35 cellular contexts compared by ENCODE assay signal in genomic region chr3:181738551-181738950, GRCh38. TPM values are rescaled to one million over a fixed set of nuclear protein-coding genes. Genes with fewer than 3 reads are reported as not detected.
"Had no signal": no experiment of that assay in that cellular context is flagged by ENCODE, and none has a peak within 500 bp of the region (broad histone marks: within the 10 kb centered on the region; RNA-seq: fewer than 3 reads in every experiment).

No MANE protein-coding gene starts in this region.

- H3K27me3 Mint-ChIP-seq: activated naive CD8-positive, alpha-beta T cell treated with anti-CD3 and anti-CD28 coated beads, Interleukin-2, amount 50 U/mL, for 24 hours had no signal

- H3K36me3 Mint-ChIP-seq: activated naive CD4-positive, alpha-beta T cell treated with anti-CD3 and anti-CD28 coated beads, Interleukin-2, amount 50 U/mL, for 24 hours; activated naive CD8-positive, alpha-beta T cell treated with anti-CD3 and anti-CD28 coated beads for 36 hours had no signal

- H3K4me1 Mint-ChIP-seq: activated B cell treated with CpG ODN at 0.5 μM for 24 hours; activated naive CD4-positive, alpha-beta T cell treated with anti-CD3 and anti-CD28 coated beads, Interleukin-2, amount 50 U/mL, for 24 hours; activated naive CD8-positive, alpha-beta T cell treated with anti-CD3 and anti-CD28 coated beads for 36 hours; activated naive CD8-positive, alpha-beta T cell treated with anti-CD3 and anti-CD28 coated beads, Interleukin-2, amount 50 U/mL, for 24 hours; activated T-helper 17 cell treated with anti-CD3 and anti-CD28 coated beads, Interleukin-2, amount 50 U/mL, for 72 hours; T-helper 17 cell had no signal

- H3K9me3 ChIP-seq: adrenal gland, body of pancreas, breast epithelium, colonic mucosa, gastrocnemius medialis, heart left ventricle had no signal

- H3K4me3 ChIP-seq: adrenal gland, body of pancreas, breast epithelium, cardiac muscle cell, colonic mucosa, gastrocnemius medialis, heart left ventricle had no signal

- H3K27me3 ChIP-seq: adrenal gland, body of pancreas, breast epithelium, cardiac muscle cell, foreskin keratinocyte had no signal

- H3K4me1 ChIP-seq: adrenal gland, body of pancreas, breast epithelium, colonic mucosa, foreskin keratinocyte, gastrocnemius medialis, heart left ventricle had no signal

- H3K27ac ChIP-seq: adrenal gland, body of pancreas, breast epithelium, cardiac muscle cell, colonic mucosa, epithelial cell of prostate, foreskin keratinocyte, gastrocnemius medialis, heart left ventricle, WERI-Rb-1 had no signal

- H3K27ac Mint-ChIP-seq: activated B cell treated with CpG ODN at 0.5 μM for 24 hours; activated CD8-positive, alpha-beta T cell treated with anti-CD3 and anti-CD28 coated beads for 36 hours; activated naive CD4-positive, alpha-beta T cell treated with anti-CD3 and anti-CD28 coated beads, Interleukin-2, amount 50 U/mL, for 24 hours; activated naive CD8-positive, alpha-beta T cell treated with anti-CD3 and anti-CD28 coated beads for 36 hours; activated naive CD8-positive, alpha-beta T cell treated with anti-CD3 and anti-CD28 coated beads, Interleukin-2, amount 50 U/mL, for 24 hours; activated T-helper 17 cell treated with anti-CD3 and anti-CD28 coated beads, Interleukin-2, amount 50 U/mL, for 72 hours; T-helper 17 cell; T-helper 2 cell treated with Interferon-gamma antibody and Interleukin-4, amounts not matched to agents 5 μg/mL and 100 μg/mL, for 36 hours had no signal

- ATAC-seq: activated CD4-positive, CD25-positive, alpha-beta regulatory T cell treated with anti-CD3 and anti-CD28 coated beads, Interleukin-2, amount 50 U/mL, for 24 hours; activated CD8-positive, alpha-beta T cell treated with anti-CD3 and anti-CD28 coated beads for 36 hours; activated naive CD8-positive, alpha-beta T cell treated with anti-CD3 and anti-CD28 coated beads, Interleukin-2, amount 50 U/mL, for 24 hours; activated T-cell treated with anti-CD3 and anti-CD28 coated beads, Interleukin-2, amount 50 U/mL, for 4 hours; activated T-helper 17 cell treated with anti-CD3 and anti-CD28 coated beads, Interleukin-2, amount 50 U/mL, for 72 hours; body of pancreas; foreskin keratinocyte; gastrocnemius medialis; heart left ventricle; T-helper 17 cell had no signal

- H3K4me3 Mint-ChIP-seq: activated B cell treated with CpG ODN at 0.5 μM for 24 hours; activated CD8-positive, alpha-beta T cell treated with anti-CD3 and anti-CD28 coated beads for 36 hours; activated naive CD4-positive, alpha-beta T cell treated with anti-CD3 and anti-CD28 coated beads, Interleukin-2, amount 50 U/mL, for 24 hours; activated naive CD8-positive, alpha-beta T cell treated with anti-CD3 and anti-CD28 coated beads for 36 hours; activated naive CD8-positive, alpha-beta T cell treated with anti-CD3 and anti-CD28 coated beads, Interleukin-2, amount 50 U/mL, for 24 hours; activated T-cell treated with anti-CD3 and anti-CD28 coated beads, Interleukin-2, amount 50 U/mL, for 4 hours; activated T-helper 17 cell treated with anti-CD3 and anti-CD28 coated beads, Interleukin-2, amount 50 U/mL, for 72 hours; T-helper 17 cell; T-helper 2 cell treated with Interferon-gamma antibody and Interleukin-4, amounts not matched to agents 5 μg/mL and 100 μg/mL, for 36 hours had no signal

- DNase-seq: activated B cell treated with CpG ODN at 0.5 μM for 24 hours; activated CD4-positive, alpha-beta T cell treated with anti-CD3 and anti-CD28 coated beads for 48 hours; activated CD4-positive, alpha-beta T cell treated with anti-CD3 and anti-CD28 coated beads, Interleukin-2, amount 50 U/mL, for 1 hour; activated CD4-positive, alpha-beta T cell treated with anti-CD3 and anti-CD28 coated beads, Interleukin-2, amount 50 U/mL, for 48 hours; activated CD8-positive, alpha-beta memory T cell treated with anti-CD3 and anti-CD28 coated beads for 24 hours; activated CD8-positive, alpha-beta T cell treated with anti-CD3 and anti-CD28 coated beads for 36 hours; activated effector memory CD4-positive, alpha-beta T cell treated with Interleukin-2 at 50 U/mL for 16 hours; activated gamma-delta T cell treated with Interleukin-2 at 50 U/mL for 16 hours; activated naive CD4-positive, alpha-beta T cell treated with Interleukin-2 at 50 U/mL for 16 hours; activated naive CD8-positive, alpha-beta T cell treated with anti-CD3 and anti-CD28 coated beads for 36 hours; activated naive CD8-positive, alpha-beta T cell treated with anti-CD3 and anti-CD28 coated beads, Interleukin-2, amount 50 U/mL, for 24 hours; activated T-cell treated with anti-CD3 and anti-CD28 coated beads, Interleukin-2, amount 50 U/mL, for 4 hours; adrenal gland; amygdala; aorta; body of pancreas; central memory CD4-positive, alpha-beta T cell; cerebellar nuclear complex; colonic mucosa; effector CD8-positive, alpha-beta T cell; foreskin keratinocyte; gastrocnemius medialis; glutamatergic neuron; heart left ventricle; T-helper 1 cell; T-helper 17 cell; T1000; WERI-Rb-1 had no signal

- H3K9me3 Mint-ChIP-seq: activated B cell treated with CpG ODN at 0.5 μM for 24 hours; activated CD8-positive, alpha-beta T cell treated with anti-CD3 and anti-CD28 coated beads for 36 hours; activated naive CD4-positive, alpha-beta T cell treated with anti-CD3 and anti-CD28 coated beads, Interleukin-2, amount 50 U/mL, for 24 hours; activated naive CD8-positive, alpha-beta T cell treated with anti-CD3 and anti-CD28 coated beads for 36 hours; activated naive CD8-positive, alpha-beta T cell treated with anti-CD3 and anti-CD28 coated beads, Interleukin-2, amount 50 U/mL, for 24 hours; activated T-cell treated with anti-CD3 and anti-CD28 coated beads, Interleukin-2, amount 50 U/mL, for 4 hours; activated T-helper 17 cell treated with anti-CD3 and anti-CD28 coated beads, Interleukin-2, amount 50 U/mL, for 72 hours; T-helper 2 cell treated with Interferon-gamma antibody and Interleukin-4, amounts not matched to agents 5 μg/mL and 100 μg/mL, for 36 hours had no signal

- H3K36me3 ChIP-seq: adrenal gland, breast epithelium, cardiac muscle cell, colonic mucosa, gastrocnemius medialis, heart left ventricle, WERI-Rb-1 had no signal

RNA-seq across cellular contexts. Expression of gene SOX2, which starts 26.8 kb away (rescaled TPM):
- polyA plus RNA-seq: cardiac muscle cell had no signal
